In genomic region chr11:76772100-76772782, GRCh38 we compare ENCODE assay signal across 17 cellular contexts. TPM values are rescaled to one million over a fixed set of nuclear protein-coding genes. Genes with fewer than 3 reads are reported as not detected.
DNase-seq lines count a peak whose midpoint lies in the region; ATAC-seq lines count a peak whose summit lies in the region.
"Had no signal": no experiment of that assay in that cellular context is flagged by ENCODE, and none has a peak within 500 bp of the region (broad histone marks: within the 10 kb centered on the region; RNA-seq: fewer than 3 reads in every experiment).

No MANE protein-coding gene starts in this region.

- no peak for DNase-seq in adipocyte (ENCODE audit: low read depth)
- no peak for DNase-seq in left ventricle myocardium superior
- DNase-seq in renal cortical epithelial cell (ENCODE audit: low read depth): peak; percentile 66
- no peak for DNase-seq in T-helper 2 cell treated with Interferon-gamma antibody and Interleukin-4, amounts not matched to agents 5 μg/mL and 100 μg/mL, for 36 hours (ENCODE audit: low spot score)
- DNase-seq in NCI-H82 (lab: John Stamatoyannopoulos, UW): no peak
- DNase-seq in activated CD4-positive, alpha-beta T cell treated with anti-CD3 and anti-CD28 coated beads, Interleukin-2, amount 10 ng/mL, durations not matched to agents 24 days and 14 days: no peak
- DNase-seq: DMS79 treated with DMSO at 0.1 percent for 48 hours, GM23248, KG1, NCI-H774, SK-N-SH had no signal

- H3K36me3 ChIP-seq in BLaER1: no peaks in the 10 kb centered on the region
- no peaks in the 10 kb centered on the region for H3K36me3 ChIP-seq in adipocyte (ENCODE audit: control insufficient read depth, insufficient read depth, low read length, severe bottlenecking)
- H3K36me3 ChIP-seq: cardiac muscle cell, spleen had no signal

- no peak overlapping the region for H3K4me3 ChIP-seq in BLaER1
- no peak overlapping the region for H3K4me3 ChIP-seq in adipocyte (ENCODE audit: low read length)
- H3K4me3 ChIP-seq: cardiac muscle cell, GM12878, GM23248, spleen had no signal

- H3K9me3 ChIP-seq in BLaER1 (peaks cover 20% of the 10 kb centered on the region), adipocyte (ENCODE audit: control insufficient read depth, low read length) (peaks cover 17% of the 10 kb centered on the region)

- H3K27me3 Mint-ChIP-seq in T-helper 2 cell treated with Interferon-gamma antibody and Interleukin-4, amounts not matched to agents 5 μg/mL and 100 μg/mL, for 36 hours (ENCODE audit: low read depth): no peaks in the 10 kb centered on the region
- H3K27me3 Mint-ChIP-seq in activated CD4-positive, alpha-beta T cell treated with anti-CD3 and anti-CD28 coated beads, Interleukin-2, amount 10 ng/mL, durations not matched to agents 24 days and 14 days: peaks cover 8% of the 10 kb centered on the region

- H3K9me3 Mint-ChIP-seq in T-helper 2 cell treated with Interferon-gamma antibody and Interleukin-4, amounts not matched to agents 5 μg/mL and 100 μg/mL, for 36 hours: peaks cover 17% of the 10 kb centered on the region
- H3K9me3 Mint-ChIP-seq in activated CD4-positive, alpha-beta T cell treated with anti-CD3 and anti-CD28 coated beads, Interleukin-2, amount 10 ng/mL, durations not matched to agents 24 days and 14 days: peaks cover 15% of the 10 kb centered on the region

- H4K20me1 ChIP-seq in BLaER1: no peaks in the 10 kb centered on the region

- no peak overlapping the region for H3K9ac ChIP-seq in BLaER1
- peak overlapping the region; percentile 82 for H3K9ac ChIP-seq in adipocyte (ENCODE audit: low read length)
- H3K9ac ChIP-seq: GM23248, SK-N-SH had no signal

- no peak overlapping the region for H3K4me3 Mint-ChIP-seq in T-helper 2 cell treated with Interferon-gamma antibody and Interleukin-4, amounts not matched to agents 5 μg/mL and 100 μg/mL, for 36 hours
- no peak overlapping the region for H3K4me3 Mint-ChIP-seq in activated CD4-positive, alpha-beta T cell treated with anti-CD3 and anti-CD28 coated beads, Interleukin-2, amount 10 ng/mL, durations not matched to agents 24 days and 14 days
- H3K4me3 Mint-ChIP-seq: activated T-helper 17 cell treated with anti-CD3 and anti-CD28 coated beads, Interleukin-2, amount 50 U/mL, for 72 hours had no signal

- peaks cover 56% of the 10 kb centered on the region for H3K4me1 ChIP-seq in BLaER1
- peaks cover 67% of the 10 kb centered on the region for H3K4me1 ChIP-seq in adipocyte (ENCODE audit: control insufficient read depth, insufficient read depth, low read length)

- H3K27me3 ChIP-seq in BLaER1 (no peaks in the 10 kb centered on the region), adipocyte (replicated peaks; ENCODE audit: control insufficient read depth, insufficient read depth, low read length) (no peaks in the 10 kb centered on the region)
- H3K27me3 ChIP-seq: cardiac muscle cell, spleen had no signal

- H3K36me3 Mint-ChIP-seq in T-helper 2 cell treated with Interferon-gamma antibody and Interleukin-4, amounts not matched to agents 5 μg/mL and 100 μg/mL, for 36 hours (ENCODE audit: low read depth): peaks cover 6% of the 10 kb centered on the region
- peaks cover 4% of the 10 kb centered on the region for H3K36me3 Mint-ChIP-seq in activated CD4-positive, alpha-beta T cell treated with anti-CD3 and anti-CD28 coated beads, Interleukin-2, amount 10 ng/mL, durations not matched to agents 24 days and 14 days (ENCODE audit: low read depth)

- H3K4me2 ChIP-seq in BLaER1: peak overlapping the region; percentile 51
- H3K4me2 ChIP-seq: SK-N-SH had no signal

- no peak overlapping the region for H3K27ac ChIP-seq in BLaER1
- H3K27ac ChIP-seq: cardiac muscle cell, GM23248 had no signal

- H3K27ac Mint-ChIP-seq in T-helper 2 cell treated with Interferon-gamma antibody and Interleukin-4, amounts not matched to agents 5 μg/mL and 100 μg/mL, for 36 hours: no peak overlapping the region
- no peak overlapping the region for H3K27ac Mint-ChIP-seq in activated CD4-positive, alpha-beta T cell treated with anti-CD3 and anti-CD28 coated beads, Interleukin-2, amount 10 ng/mL, durations not matched to agents 24 days and 14 days

- peaks cover 28% of the 10 kb centered on the region for H3K4me1 Mint-ChIP-seq in T-helper 2 cell treated with Interferon-gamma antibody and Interleukin-4, amounts not matched to agents 5 μg/mL and 100 μg/mL, for 36 hours (ENCODE audit: low read depth)
- H3K4me1 Mint-ChIP-seq in activated CD4-positive, alpha-beta T cell treated with anti-CD3 and anti-CD28 coated beads, Interleukin-2, amount 10 ng/mL, durations not matched to agents 24 days and 14 days: peaks cover 25% of the 10 kb centered on the region

- ATAC-seq in left ventricle myocardium superior (peak; percentile 37), GM18867 (IDR thresholded peaks at IDR 0.05; ENCODE audit: unreplicated experiment) (no peak)
- ATAC-seq: activated T-helper 17 cell treated with anti-CD3 and anti-CD28 coated beads, Interleukin-2, amount 50 U/mL, for 72 hours; GM12878 had no signal

- intact Hi-C loops in left ventricle myocardium superior (cut with micrococcal nuclease): no loop called here
- intact Hi-C loops in activated CD4-positive, alpha-beta T cell treated with anti-CD3 and anti-CD28 coated beads, Interleukin-2, amount 10 ng/mL, durations not matched to agents 24 days and 14 days (cut with micrococcal nuclease): no loop called here

RNA-seq across cellular contexts. Expression of gene TSKU, which starts 10.9 kb away (rescaled TPM):
- total RNA-seq in left ventricle myocardium superior (11.1 TPM), renal cortical epithelial cell (13.5 and 29.5 TPM in 2 replicates)
- total RNA-seq in activated CD4-positive, alpha-beta T cell treated with anti-CD3 and anti-CD28 coated beads, Interleukin-2, amount 10 ng/mL, durations not matched to agents 24 days and 14 days: 3.4 and 5.2 TPM in 2 replicates
